ENCODE assay signal across 8 cellular contexts in genomic region chr10:121696854-121697253, GRCh38.
DNase-seq lines count a peak whose midpoint lies in the region; ATAC-seq, FAIRE-seq and TF ChIP-seq lines count a peak whose summit lies in the region.

No MANE protein-coding gene starts in this region.

- H3K4me1 ChIP-seq in A549 (peaks cover under 1% of the 10 kb centered on the region; the same call in 1 of the 3 replicates), prostate gland (replicated peaks) (no peaks in the 10 kb centered on the region)

- peaks cover 3% of the 10 kb centered on the region; the same call in 1 of the 3 replicates for H3K9me3 ChIP-seq in A549
- H3K9me3 ChIP-seq in prostate gland, result no peaks in the 10 kb centered on the region

- TF ChIP-seq EP300 in A549 (IDR thresholded peaks at IDR 0.05), result no peak

- H3K4me2 ChIP-seq in A549, result no peak overlapping the region

- TF ChIP-seq RAD21 in A549 (conservative IDR thresholded peaks at IDR 0.05 in 1 of 2, IDR thresholded peaks at IDR 0.05 in 1 of 2), result peak in 1 of 2 experiments; percentile 23; a peak in 1 of 5 replicates

- no peaks in the 10 kb centered on the region for H3K27me3 ChIP-seq in prostate gland (replicated peaks; ENCODE audit: insufficient read depth)

- H3K27ac ChIP-seq in A549 (no peak overlapping the region), prostate gland (no peak overlapping the region)

- DNase-seq in A549 (ENCODE audit: low read depth in 1 of 2, low spot score in 1 of 2) (peak; percentile 18 to 35), RKO (ENCODE audit: low spot score) (peak; percentile 20), iPS DF 4.7 (ENCODE audit: extremely low read depth, low spot score) (peak; percentile 51), prostate gland (ENCODE audit: low spot score) (no peak)
- no peak for DNase-seq in central memory CD4-positive, alpha-beta T cell

- no peak for TF ChIP-seq POLR2A in A549 (IDR thresholded peaks at IDR 0.05; ENCODE audit: low read length)
- TF ChIP-seq POLR2A in prostate gland (IDR thresholded peaks at IDR 0.05), result no peak

- TF ChIP-seq CTCF in A549 (IDR thresholded peaks at IDR 0.05), result no peak; the same call in 2 of the 3 replicates
- peak; percentile 60; the same call in 1 of the 2 replicates for TF ChIP-seq CTCF in GM12875 (IDR thresholded peaks at IDR 0.05; ENCODE audit: borderline replicate concordance, insufficient read depth, low read depth, low read length)
- TF ChIP-seq CTCF in prostate gland (IDR thresholded peaks at IDR 0.05), result peak in 2 of 4 experiments; percentile 19 to 23

- POLR2A ChIA-PET in A549 (lab: Yijun Ruan, JAX), result no interaction called here

- H3K4me3 ChIP-seq in A549, result no peak overlapping the region
- no peak overlapping the region for H3K4me3 ChIP-seq in GM12875 (ENCODE audit: low read depth, low read length)
- H3K4me3 ChIP-seq in prostate gland, result no peak overlapping the region

- intact Hi-C loops in prostate gland (cut with DNase I), result no loop called here

- 62% methylated on average over 3 of the region's 3 CpGs for WGBS in A549 (ENCODE audit: missing lambda C conversion rate)
- 89% methylated on average over 3 of the region's 3 CpGs for WGBS in prostate gland

- H3K36me3 ChIP-seq in prostate gland, result no peaks in the 10 kb centered on the region

- ATAC-seq in A549, result peak in 1 of 2 experiments; percentile 82; a peak in 4 of 6 replicates
- no peak for ATAC-seq in HG03469 (IDR thresholded peaks at IDR 0.05; ENCODE audit: unreplicated experiment)
- no peak for ATAC-seq in esophagus mucosa

- FAIRE-seq in A549 (lab: Jason Lieb, UNC), result no peak

- CTCF ChIA-PET in A549 (lab: Yijun Ruan, JAX), result interaction anchor here (1.3 to 1.4 kb wide), 2 partner anchors 13 to 755 kb away, joined by 4 read pairs; no protein-coding TSS in a partner anchor

TF ChIP-seq in A549, 52 proteins besides CTCF, POLR2A, EP300 and RAD21:
- TF ChIP-seq E2F6 (IDR thresholded peaks at IDR 0.05; ENCODE audit: borderline replicate concordance, low read depth) (no peak), HES2 (IDR thresholded peaks at IDR 0.05) (no peak), MAX (IDR thresholded peaks at IDR 0.05) (no peak), EHF (CRISPR knock-in tag; IDR thresholded peaks at IDR 0.05) (no peak), RARB (CRISPR knock-in tag; IDR thresholded peaks at IDR 0.05) (no peak)

Comparison
In these comparisons a context has a peak if more than half of its experiments do, and no peak if none do; other contexts are left out.
1. DNase-seq: peak in A549 (2 of 2), RKO (single experiment) and iPS DF 4.7 (single experiment); none in central memory CD4-positive, alpha-beta T cell (single experiment) and prostate gland (single experiment).